Comparison of ENCODE assay signal across 9 cellular contexts in genomic region chr15:90597477-90598052, GRCh38.
DNase-seq lines count a peak whose midpoint lies in the region; ATAC-seq and TF ChIP-seq lines count a peak whose summit lies in the region.
"Had no signal": no experiment of that assay in that cellular context is flagged by ENCODE, and none has a peak within 500 bp of the region (broad histone marks: within the 10 kb centered on the region; RNA-seq: fewer than 3 reads in every experiment).

No MANE protein-coding gene starts in this region.

- peaks cover 45% of the 10 kb centered on the region for H3K36me3 Mint-ChIP-seq in CD4-positive, CD25-positive, alpha-beta regulatory T cell

- peaks cover 44 to 95% (median 79%) of the 10 kb centered on the region in 4 donors for H3K4me1 Mint-ChIP-seq in CD4-positive, CD25-positive, alpha-beta regulatory T cell

- TF ChIP-seq CTCF in left lung (IDR thresholded peaks at IDR 0.05): no peak

- H3K27me3 ChIP-seq in CD4-positive, CD25-positive, alpha-beta regulatory T cell (ENCODE audit: control insufficient read depth, insufficient read depth, low read length): no peaks in the 10 kb centered on the region
- H3K27me3 ChIP-seq in left lung: no peaks in the 10 kb centered on the region

- H3K4me3 Mint-ChIP-seq in CD4-positive, CD25-positive, alpha-beta regulatory T cell: peak overlapping the region; percentile 55 to 85 (median 72)

- peak overlapping the region; percentile 96 to 99 (median 97) for H3K27ac Mint-ChIP-seq in CD4-positive, CD25-positive, alpha-beta regulatory T cell

- H3K27ac ChIP-seq in CD4-positive, CD25-positive, alpha-beta regulatory T cell (ENCODE audit: insufficient read depth, low read length, poor library complexity, severe bottlenecking): peak overlapping the region; percentile 87
- H3K27ac ChIP-seq in left lung: peak overlapping the region; percentile 66 to 74

- peak; percentile 34 to 35 for ATAC-seq in CD4-positive, CD25-positive, alpha-beta regulatory T cell (ENCODE audit: low read depth in 2 of 2)
- peak; percentile 37 for ATAC-seq in GM19463 (IDR thresholded peaks at IDR 0.05; ENCODE audit: unreplicated experiment)
- ATAC-seq in left lung: no peak
- ATAC-seq in HG02938 (IDR thresholded peaks at IDR 0.05; ENCODE audit: unreplicated experiment): no peak

- H3K9me3 ChIP-seq in CD4-positive, CD25-positive, alpha-beta regulatory T cell (ENCODE audit: control insufficient read depth in 2 of 2, low read length in 2 of 2): no peaks in the 10 kb centered on the region
- H3K9me3 ChIP-seq in left lung: no peaks in the 10 kb centered on the region

- H3K27me3 Mint-ChIP-seq in CD4-positive, CD25-positive, alpha-beta regulatory T cell: no peaks in the 10 kb centered on the region

- peaks cover 0 to 2% (median 0%) of the 10 kb centered on the region in 7 donors for H3K9me3 Mint-ChIP-seq in CD4-positive, CD25-positive, alpha-beta regulatory T cell

- H3K36me3 ChIP-seq in CD4-positive, CD25-positive, alpha-beta regulatory T cell (ENCODE audit: control insufficient read depth, insufficient read depth, low read length): peaks cover 7% of the 10 kb centered on the region
- H3K36me3 ChIP-seq in left lung: peaks cover 0 to 3% of the 10 kb centered on the region in 2 donors

- H3K4me1 ChIP-seq in CD4-positive, CD25-positive, alpha-beta regulatory T cell (ENCODE audit: control insufficient read depth, insufficient read depth, low read length, poor library complexity, severe bottlenecking): peaks cover 73% of the 10 kb centered on the region
- peaks cover 31 to 66% of the 10 kb centered on the region in 2 donors for H3K4me1 ChIP-seq in left lung

- intact Hi-C loops in left lung (cut with DNase I): no loop called here

- DNase-seq in CD4-positive, CD25-positive, alpha-beta regulatory T cell: peak in 2 of 3 donors; percentile 56 to 90
- DNase-seq in MV-4-11 (lab: John Stamatoyannopoulos, UW) (peak; percentile 44), left lung (no peak), AML-193 (lab: John Stamatoyannopoulos, UW) (no peak)
- DNase-seq in activated CD4-positive, CD25-positive, alpha-beta regulatory T cell (lab: John Stamatoyannopoulos, UW): no peak
- DNase-seq in activated CD8-positive, alpha-beta memory T cell treated with anti-CD3 and anti-CD28 coated beads, Interleukin-2, amount 50 U/mL, for 48 hours: no peak
- DNase-seq: SHP77 treated with DMSO at 0.1 percent for 48 hours had no signal

- H3K4me3 ChIP-seq in CD4-positive, CD25-positive, alpha-beta regulatory T cell (ENCODE audit: low read depth, low read length): peak overlapping the region; percentile 77
- no peak overlapping the region for H3K4me3 ChIP-seq in left lung

Comparison
In these comparisons a context has a peak if more than half of its experiments do, and no peak if none do; other contexts are left out.
1. ATAC-seq: peak in CD4-positive, CD25-positive, alpha-beta regulatory T cell (2 of 2) and GM19463 (single experiment); none in left lung (single experiment) and HG02938 (single experiment).
2. DNase-seq: peak in CD4-positive, CD25-positive, alpha-beta regulatory T cell (2 of 3) and MV-4-11 (single experiment); none in left lung (0 of 2), AML-193 (0 of 2), activated CD4-positive, CD25-positive, alpha-beta regulatory T cell (0 of 4) and activated CD8-positive, alpha-beta memory T cell treated with anti-CD3 and anti-CD28 coated beads, Interleukin-2, amount 50 U/mL, for 48 hours (single experiment).